ENCODE assay signal across 15 cellular contexts in the genomic region with DNA sequence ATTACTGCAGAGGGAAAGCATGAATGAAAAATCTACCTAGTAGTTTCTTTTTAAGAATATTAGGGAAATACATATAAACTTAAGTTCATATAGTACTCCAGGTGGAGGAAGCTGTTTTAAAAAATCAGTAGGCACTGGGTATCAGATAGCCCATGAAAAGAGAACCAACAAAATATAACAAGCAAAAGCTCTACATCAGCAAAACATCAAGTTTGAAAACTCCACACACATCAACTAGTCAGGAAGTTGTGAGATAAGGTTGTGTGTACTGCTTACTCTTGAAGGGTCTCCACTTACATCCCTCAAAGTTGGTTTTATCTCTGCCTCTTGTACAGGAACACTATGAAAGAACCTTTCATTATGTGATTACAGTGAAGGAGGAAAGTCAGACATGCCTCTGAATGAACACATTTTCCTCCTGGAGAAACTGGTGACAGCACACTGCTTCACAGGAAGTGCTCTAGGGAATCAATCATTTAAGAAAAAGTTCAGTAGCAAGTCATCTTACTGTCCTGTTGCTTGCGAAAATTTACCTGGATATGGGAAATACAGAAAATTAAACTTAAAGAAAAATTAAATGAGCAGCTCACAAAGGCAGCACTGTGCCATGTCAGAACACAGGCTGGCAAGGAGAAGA. TPM values are rescaled to one million over a fixed set of nuclear protein-coding genes. Genes with fewer than 3 reads are reported as not detected.
DNase-seq lines count a peak whose midpoint lies in the region; ATAC-seq and TF ChIP-seq lines count a peak whose summit lies in the region.
"Had no signal": no experiment of that assay in that cellular context is flagged by ENCODE, and none has a peak within 500 bp of the region (broad histone marks: within the 10 kb centered on the region; RNA-seq: fewer than 3 reads in every experiment).

No MANE protein-coding gene starts in this region.

- H3K4me3 ChIP-seq in heart left ventricle: no peak overlapping the region
- no peak overlapping the region for H3K4me3 ChIP-seq in osteoblast (ENCODE audit: insufficient read depth, low read length)
- no peak overlapping the region for H3K4me3 ChIP-seq in uterus
- H3K4me3 ChIP-seq in Karpas-422 (ENCODE audit: low read length): no peak overlapping the region
- H3K4me3 ChIP-seq: adrenal gland, SJCRH30, smooth muscle cell had no signal

- H3K9me3 ChIP-seq in heart left ventricle (no peaks in the 10 kb centered on the region), osteoblast (ENCODE audit: low read depth, low read length) (no peaks in the 10 kb centered on the region), uterus (no peaks in the 10 kb centered on the region), Karpas-422 (ENCODE audit: low read length) (no peaks in the 10 kb centered on the region)
- H3K9me3 ChIP-seq: adrenal gland, SJCRH30 had no signal

- H3K27me3 ChIP-seq in heart left ventricle: no peaks in the 10 kb centered on the region
- H3K27me3 ChIP-seq in osteoblast (ENCODE audit: insufficient read depth, low read length): no peaks in the 10 kb centered on the region
- no peaks in the 10 kb centered on the region for H3K27me3 ChIP-seq in uterus
- no peaks in the 10 kb centered on the region for H3K27me3 ChIP-seq in Karpas-422 (ENCODE audit: low read length)
- H3K27me3 ChIP-seq: adrenal gland, SJCRH30 had no signal

- H3K27ac ChIP-seq in heart left ventricle (peak overlapping the region in 8 of 12 donors; percentile 5 to 87 (median 54)), epithelial cell of prostate (peak overlapping the region; percentile 81), osteoblast (ENCODE audit: low read depth, low read length) (peak overlapping the region; percentile 30), uterus (peak overlapping the region; percentile 65 to 71), Karpas-422 (ENCODE audit: low read length) (no peak overlapping the region)
- H3K27ac ChIP-seq: KMS-11, SJCRH30 had no signal

- no peak for ATAC-seq in heart left ventricle
- ATAC-seq in Right ventricle myocardium inferior: no peak
- no peak for ATAC-seq in HG03097 (IDR thresholded peaks at IDR 0.05; ENCODE audit: low FRiP score, unreplicated experiment)
- ATAC-seq: natural killer cell had no signal

- TF ChIP-seq POLR2A in heart left ventricle (IDR thresholded peaks at IDR 0.05) (no peak), uterus (IDR thresholded peaks at IDR 0.05) (no peak)

- no peaks in the 10 kb centered on the region for H3K9me2 ChIP-seq in Karpas-422 (replicated peaks; ENCODE audit: insufficient read depth, low read length)

- intact Hi-C loops in heart left ventricle (cut with DNase I): loop anchor here in 2 of 10 donors (5.0 to 10.0 kb wide), 2 partner anchors 306 to 593 kb away; no protein-coding TSS in a partner anchor
- intact Hi-C loops in Right ventricle myocardium inferior (cut with DNase I): no loop called here
- intact Hi-C loops in uterus (cut with DNase I; ENCODE audit: low total_unique reads): no loop called here

- DNase-seq in heart left ventricle (no peak), Right ventricle myocardium inferior (ENCODE audit: missing footprints) (no peak), epithelial cell of prostate (ENCODE audit: low read depth, low spot score) (no peak), osteoblast (ENCODE audit: insufficient read length, low spot score, missing footprints) (no peak), uterus (no peak), Karpas-422 (no peak), NCI-H1092 (lab: John Stamatoyannopoulos, UW) (no peak)
- DNase-seq: adrenal gland, immature natural killer cell, natural killer cell, NCI-H2081, SJCRH30 had no signal

- no peak overlapping the region for H3K9ac ChIP-seq in Karpas-422 (ENCODE audit: low read length)
- H3K9ac ChIP-seq: KMS-11 had no signal

- H3K79me2 ChIP-seq in osteoblast (ENCODE audit: insufficient read depth, low read length) (no peaks in the 10 kb centered on the region), Karpas-422 (ENCODE audit: low read length) (no peaks in the 10 kb centered on the region)

- 86 to 91% (median 89%) methylated on average over 1 of the region's 1 CpG for whole genome bisulfite sequencing in heart left ventricle, 4 donors

- peak overlapping the region; percentile 73 for H2AFZ ChIP-seq in osteoblast (ENCODE audit: low read length)
- no peak overlapping the region for H2AFZ ChIP-seq in Karpas-422 (ENCODE audit: low read length)

- H3K36me3 ChIP-seq in heart left ventricle: peaks cover 0 to 35% (median 6%) of the 10 kb centered on the region in 9 donors
- H3K36me3 ChIP-seq in osteoblast (ENCODE audit: insufficient read depth, low read length): peaks cover 15% of the 10 kb centered on the region
- H3K36me3 ChIP-seq in uterus: no peaks in the 10 kb centered on the region
- peaks cover 16% of the 10 kb centered on the region; the same call in 1 of the 2 replicates for H3K36me3 ChIP-seq in Karpas-422 (ENCODE audit: insufficient read depth, low read length)
- H3K36me3 ChIP-seq: adrenal gland had no signal

- TF ChIP-seq CTCF in heart left ventricle (IDR thresholded peaks at IDR 0.05): no peak
- no peak for TF ChIP-seq CTCF in osteoblast (IDR thresholded peaks at IDR 0.05; ENCODE audit: extremely low read depth, low read depth, low read length)
- no peak for TF ChIP-seq CTCF in uterus (IDR thresholded peaks at IDR 0.05)

- H4K20me1 ChIP-seq in osteoblast (ENCODE audit: insufficient read depth, low read length) (no peaks in the 10 kb centered on the region), Karpas-422 (ENCODE audit: insufficient read depth, low read depth, low read length) (no peaks in the 10 kb centered on the region)

- H3K4me2 ChIP-seq in osteoblast (ENCODE audit: insufficient read depth, low read length): no peak overlapping the region
- H3K4me2 ChIP-seq in Karpas-422 (ENCODE audit: low read depth, low read length, poor library complexity, severe bottlenecking): no peak overlapping the region
- H3K4me2 ChIP-seq: KMS-11, smooth muscle cell had no signal

- H3K4me1 ChIP-seq in heart left ventricle (peaks cover 0 to 37% (median 2%) of the 10 kb centered on the region in 12 donors), osteoblast (ENCODE audit: insufficient read depth, low read length) (peaks cover 29% of the 10 kb centered on the region), uterus (no peaks in the 10 kb centered on the region), Karpas-422 (ENCODE audit: low read length) (peaks cover 7% of the 10 kb centered on the region)
- H3K4me1 ChIP-seq: SJCRH30 had no signal

RNA-seq across cellular contexts. Expression of gene THADA, which starts 57.7 kb away (rescaled TPM):
- 10 to 100 TPM; 11.1 to 21.4 (median 13.6) TPM for total RNA-seq in heart left ventricle
- 10 to 100 TPM in 1 of 2 donors, 1 to 10 TPM in 1; 6.8 to 10.4 TPM for polyA plus RNA-seq in heart left ventricle
- 10.5 TPM for total RNA-seq in Right ventricle myocardium inferior
- 38.0 and 39.4 TPM in 2 replicates for total RNA-seq in osteoblast
- 10 to 100 TPM; 31.2 to 68.8 (median 54.9) TPM for total RNA-seq in uterus
- 29.4 and 35.6 TPM in 2 replicates for total RNA-seq in Karpas-422 (2014; rRNA removed; shearing (Covaris generic); ENCODE audit: low replicate concordance)
